ENCODE assay signal across 8 cellular contexts in genomic region chr19:38337360-38337653, GRCh38. TPM values are rescaled to one million over a fixed set of nuclear protein-coding genes. Genes with fewer than 3 reads are reported as not detected.
A peak's percentile ranks its signal among the peaks of the same experiment; 100 is the strongest.
DNase-seq lines count a peak whose midpoint lies in the region; ATAC-seq, FAIRE-seq and TF ChIP-seq lines count a peak whose summit lies in the region.

No MANE protein-coding gene starts in this region.

- H3K27me3 Mint-ChIP-seq in Caco-2 (ENCODE audit: insufficient read depth, unreplicated experiment), result no peaks in the 10 kb centered on the region

- TSS peak; percentile 68 for BruUV-seq in Caco-2 (replicated peaks; lab: Mats Ljungman, UMichigan)

- H3K4me3 ChIP-seq in Caco-2 (ENCODE audit: low read depth, low read length) (peak overlapping the region; percentile 93), OCI-LY1 (ENCODE audit: low read depth, low read length, poor library complexity, severe bottlenecking) (peak overlapping the region; percentile 68), H1 (ENCODE audit: extremely low read depth in 1 of 4, insufficient read depth in 2 of 4, low read depth in 3 of 4, low read length in 4 of 4) (peak overlapping the region; percentile 66 to 86 (median 75)), pancreas (peak overlapping the region in 3 of 4 donors; percentile 56 to 69 (median 59))

- intact Hi-C loops in Caco-2 (cut with micrococcal nuclease; ENCODE audit: unreplicated experiment), result loop anchor here (1.0 to 2.0 kb wide), 2 partner anchors 25 to 431 kb away; partner anchors contain the start of genes SIPA1L3 and WDR87
- intact Hi-C loops in pancreas (cut with DNase I), result no loop called here

- H3K36me3 ChIP-seq in Caco-2 (ENCODE audit: control insufficient read depth, insufficient read depth, low read length) (no peaks in the 10 kb centered on the region), OCI-LY1 (ENCODE audit: insufficient read depth, low read length) (no peaks in the 10 kb centered on the region), H1 (ENCODE audit: control insufficient read depth in 2 of 4, insufficient read depth in 4 of 4, low read length in 3 of 4) (no peaks in the 10 kb centered on the region), pancreas (no peaks in the 10 kb centered on the region)

- H3K4me1 Mint-ChIP-seq in Caco-2 (ENCODE audit: low read depth, unreplicated experiment), result peaks cover 7% of the 10 kb centered on the region

- TF ChIP-seq RAD21 in H1 (IDR thresholded peaks at IDR 0.05 in 1 of 2, conservative IDR thresholded peaks at IDR 0.05 in 1 of 2; ENCODE audit: low read depth in 2 of 2, low read length in 2 of 2), result no peak

- H3K9ac ChIP-seq in OCI-LY1 (ENCODE audit: low read length) (peak overlapping the region; percentile 59), H1 (replicated peaks in 1 of 4; ENCODE audit: extremely low read depth in 1 of 4, low read depth in 3 of 4, low read length in 3 of 4) (peak overlapping the region in 1 of 4 experiments; percentile 1; a peak in 1 of 7 replicates)

- no peaks in the 10 kb centered on the region for H3K9me3 ChIP-seq in Caco-2
- H3K9me3 ChIP-seq in OCI-LY1 (ENCODE audit: low read length), result no peaks in the 10 kb centered on the region
- H3K9me3 ChIP-seq in H1 (ENCODE audit: insufficient read depth in 2 of 2, low read depth in 1 of 2, low read length in 1 of 2), result no peaks in the 10 kb centered on the region
- H3K9me3 ChIP-seq in pancreas, result no peaks in the 10 kb centered on the region

- peak overlapping the region; percentile 62; the same call in 1 of the 2 replicates for H2BK12ac ChIP-seq in H1 (ENCODE audit: low read depth, low read length)

- H3K79me1 ChIP-seq in H1 (ENCODE audit: low read depth, low read length), result no peaks in the 10 kb centered on the region

- no peak for TF ChIP-seq EP300 in H1 (IDR thresholded peaks at IDR 0.05; ENCODE audit: borderline replicate concordance in 1 of 2, low read depth in 2 of 2, low read length in 2 of 2)

- no peaks in the 10 kb centered on the region for H3K9me3 Mint-ChIP-seq in Caco-2 (ENCODE audit: unreplicated experiment)

- H3K4me3 Mint-ChIP-seq in Caco-2 (ENCODE audit: unreplicated experiment), result peak overlapping the region; percentile 93

- H3K56ac ChIP-seq in H1 (replicated peaks; ENCODE audit: insufficient read length, low read depth, low read length), result peak overlapping the region; percentile 34

- H3K79me2 ChIP-seq in OCI-LY1 (ENCODE audit: insufficient read depth, low read length) (no peaks in the 10 kb centered on the region), H1 (ENCODE audit: control insufficient read depth in 1 of 2, insufficient read depth in 2 of 2, low read length in 2 of 2) (no peaks in the 10 kb centered on the region)

- peak overlapping the region; percentile 74 for H3K4me2 ChIP-seq in OCI-LY1 (ENCODE audit: low read length)
- H3K4me2 ChIP-seq in H1 (ENCODE audit: insufficient read depth in 1 of 2, low read depth in 2 of 2, low read length in 2 of 2), result peak overlapping the region; percentile 92 to 96

- no peaks in the 10 kb centered on the region for H3K27me3 ChIP-seq in Caco-2 (replicated peaks; ENCODE audit: control insufficient read depth, insufficient read depth, low read length)
- no peaks in the 10 kb centered on the region for H3K27me3 ChIP-seq in OCI-LY1 (ENCODE audit: insufficient read depth, low read length)
- H3K27me3 ChIP-seq in H1 (replicated peaks in 1 of 4; ENCODE audit: control insufficient read depth in 3 of 4, extremely low read depth in 1 of 4, insufficient read depth in 3 of 4, low read length in 3 of 4), result no peaks in the 10 kb centered on the region
- no peaks in the 10 kb centered on the region for H3K27me3 ChIP-seq in pancreas

- no peak overlapping the region for H2BK120ac ChIP-seq in H1 (replicated peaks; ENCODE audit: low read depth, low read length)

- no peak overlapping the region for H3K23ac ChIP-seq in H1 (ENCODE audit: insufficient read length)

- H3K27ac Mint-ChIP-seq in Caco-2 (ENCODE audit: unreplicated experiment), result peak overlapping the region; percentile 73

- no peak overlapping the region for H3K4ac ChIP-seq in H1 (replicated peaks; ENCODE audit: insufficient read length, low read depth, low read length)

- no peak overlapping the region for H2AK5ac ChIP-seq in H1 (ENCODE audit: low read depth, low read length)

- H2BK20ac ChIP-seq in H1 (ENCODE audit: low read length), result no peak overlapping the region

- peaks cover 15% of the 10 kb centered on the region for H3K36me3 Mint-ChIP-seq in Caco-2 (ENCODE audit: insufficient read depth, unreplicated experiment)

- TF ChIP-seq CTCF in Caco-2 (IDR thresholded peaks at IDR 0.05; ENCODE audit: insufficient read depth in 1 of 2, low read depth in 1 of 2, low read length in 1 of 2, severe bottlenecking in 1 of 2, unreplicated experiment in 1 of 2) (no peak), OCI-LY1 (IDR thresholded peaks at IDR 0.05; ENCODE audit: low read length) (no peak), H1 (IDR thresholded peaks at IDR 0.05; ENCODE audit: control extremely low read depth in 1 of 3, insufficient read depth in 1 of 3, low read depth in 1 of 3, low read length in 3 of 3) (no peak), pancreas (IDR thresholded peaks at IDR 0.05) (no peak)

- 65% methylated on average over 10 of the region's 10 CpGs; no CpG with 5 or more reads in 1 of the 2 experiments for WGBS in H1 (ENCODE audit: extremely low coverage in 1 of 2, insufficient coverage in 1 of 2, insufficient read length in 1 of 2, insufficient replicate concordance in 2 of 2, low coverage in 1 of 2, low lambda C conversion rate in 2 of 2, missing lambda C conversion rate in 1 of 2), 2 experiments
- 41 to 48% methylated on average over 10 of the region's 10 CpGs for WGBS in pancreas, 2 donors

- no peak overlapping the region for H3K14ac ChIP-seq in H1 (ENCODE audit: insufficient read length)

- H2AFZ ChIP-seq in OCI-LY1 (ENCODE audit: low read length) (no peak overlapping the region), H1 (ENCODE audit: low read length) (peak overlapping the region; percentile 76; the same call in 1 of the 2 replicates)

- POLR2A ChIA-PET in Caco-2 (lab: Charles Lee) (interaction anchor here (0.6 to 2.1 kb wide), 3 partner anchors 37 to 73 kb away, joined by 6 to 7 read pairs (median 7); partner anchors contain the start of genes PSMD8 and SPINT2), H1 (lab: Charles Lee; ENCODE audit: partially characterized antibody) (interaction anchor here (1.2 to 2.0 kb wide), 2 partner anchors 14 to 18 kb away, joined by 3 to 6 read pairs; no protein-coding TSS in a partner anchor)

- no peak overlapping the region; the same call in 1 of the 2 replicates for H2BK5ac ChIP-seq in H1 (ENCODE audit: low read depth, low read length)

- peak overlapping the region; percentile 100 for H2BK15ac ChIP-seq in H1 (ENCODE audit: low read length)

- no peak for FAIRE-seq in H1 (lab: Jason Lieb, UNC)
- no peak for FAIRE-seq in pancreas (lab: Jason Lieb, UNC)

- peaks cover 12% of the 10 kb centered on the region for H3K23me2 ChIP-seq in H1 (ENCODE audit: low read depth, low read length)

- no peak overlapping the region for H4K8ac ChIP-seq in H1 (ENCODE audit: extremely low read depth, insufficient read depth, low read length)

- H4K20me1 ChIP-seq in OCI-LY1 (ENCODE audit: insufficient read depth, low read length) (no peaks in the 10 kb centered on the region), H1 (replicated peaks in 1 of 2; ENCODE audit: control insufficient read depth in 1 of 2, insufficient read depth in 2 of 2, low read length in 2 of 2) (no peaks in the 10 kb centered on the region)

- no peak for DNase-seq in Caco-2
- DNase-seq in H1 (ENCODE audit: low read depth in 1 of 2, low spot score in 2 of 2), result no peak
- DNase-seq in pancreas, result no peak
- DNase-seq in SW480 (ENCODE audit: low spot score), result no peak
- DNase-seq in NCI-H345 treated with DMSO at 0.1 percent for 48 hours (lab: John Stamatoyannopoulos, UW; ENCODE audit: unreplicated experiment), result no peak

- peak overlapping the region; percentile 62 for H4K91ac ChIP-seq in H1 (replicated peaks; ENCODE audit: insufficient read length, low read length)

- H4K5ac ChIP-seq in H1 (ENCODE audit: insufficient read length, low read depth, low read length), result peak overlapping the region; percentile 47

- no peaks in the 10 kb centered on the region for H3K9me2 ChIP-seq in OCI-LY1 (ENCODE audit: low read depth, low read length)

- H3K18ac ChIP-seq in H1 (ENCODE audit: extremely low read depth, low read length), result peak overlapping the region; percentile 75; the same call in 1 of the 2 replicates

- no peak for ATAC-seq in pancreas
- ATAC-seq in HG02678 (IDR thresholded peaks at IDR 0.05; ENCODE audit: unreplicated experiment), result no peak
- no peak for ATAC-seq in HG03521 (IDR thresholded peaks at IDR 0.05; ENCODE audit: unreplicated experiment)

- H3K4me1 ChIP-seq in Caco-2 (peaks cover 21% of the 10 kb centered on the region), OCI-LY1 (ENCODE audit: insufficient read depth, low read length, severe bottlenecking) (peaks cover 9% of the 10 kb centered on the region), H1 (replicated peaks in 1 of 4; ENCODE audit: control insufficient read depth in 3 of 4, insufficient read depth in 4 of 4, low read length in 3 of 4) (peaks cover 0 to 5% (median 4%) of the 10 kb centered on the region in 4 experiments; a peak in 5 of 7 replicates), pancreas (no peaks in the 10 kb centered on the region)

- no peaks in the 10 kb centered on the region for H3F3A ChIP-seq in OCI-LY1 (ENCODE audit: insufficient read depth, low read length)

- CTCF ChIA-PET in Caco-2 (lab: Charles Lee), result interaction anchor here (1.0 to 1.2 kb wide), 3 partner anchors 24 to 66 kb away, joined by 3 to 9 read pairs (median 7); partner anchors contain the start of genes FAM98C and PSMD8
- CTCF ChIA-PET in H1 (lab: Charles Lee; ENCODE audit: partially characterized antibody), result interaction anchor here (0.6 to 2.5 kb wide), 6 partner anchors 9 to 113 kb away, joined by 3 to 7 read pairs (median 3); no protein-coding TSS in a partner anchor

- H3K27ac ChIP-seq in OCI-LY1 (ENCODE audit: low read depth, low read length, poor library complexity, severe bottlenecking), result peak overlapping the region; percentile 10
- no peak overlapping the region for H3K27ac ChIP-seq in H1 (ENCODE audit: low read depth, low read length)
- peak overlapping the region in 3 of 4 donors; percentile 22 to 91 (median 68) for H3K27ac ChIP-seq in pancreas

- TF ChIP-seq POLR2A in H1 (IDR thresholded peaks at IDR 0.05; ENCODE audit: control extremely low read depth in 1 of 2, low read depth in 2 of 2, low read length in 2 of 2), result no peak

RNA-seq across cellular contexts. Expression of gene CATSPERG, which starts 1.7 kb away (rescaled TPM):
- total RNA-seq in Caco-2 (2022) (12.4 and 14.0 TPM in 2 replicates), pancreas (1 to 10 TPM; 1.0 to 4.7 (median 2.8) TPM)
- 2.8 and 3.1 TPM in 2 replicates for total RNA-seq in H1 (2021; fragmentation: NEBNext Ultra II Directional; extraction: Animal tissue kit (Norgen Biotek cat#: 25700))
- polyA plus RNA-seq in H1 (2011; rRNA removed) (1.4 and 2.6 TPM in 2 replicates), pancreas (1 to 10 TPM; 3.1 to 6.9 TPM)
- polyA plus RNA-seq in H1 (2011; cell fraction: cytosol; rRNA removed), result 1.9 TPM
- 5.8 TPM for polyA plus RNA-seq in H1 (2011; cell fraction: nucleus; rRNA removed)
- polyA plus RNA-seq in H1 (2012, experiment 1 of 2), result 0.83 to 2.1 TPM (median 1.4 TPM) in 4 replicates
- polyA plus RNA-seq in H1 (2012, experiment 2 of 2), result 0.98 TPM
- 0.79 TPM for polyA plus RNA-seq in H1 (2013, experiment 1 of 2)
- 0.68 TPM for polyA plus RNA-seq in H1 (2013, experiment 2 of 2)
- polyA minus RNA-seq in H1 (2011; rRNA and poly(A)+ RNA removed), result 3.8 and 4.3 TPM in 2 replicates
- 1.5 TPM for polyA minus RNA-seq in H1 (2011; cell fraction: cytosol; rRNA and poly(A)+ RNA removed)
- polyA minus RNA-seq in H1 (2011; cell fraction: nucleus; rRNA and poly(A)+ RNA removed), result 8.6 TPM

RNA-seq across cellular contexts. Expression of gene KCNK6, which starts 17.7 kb away (rescaled TPM):
- 6.1 and 7.8 TPM in 2 replicates for total RNA-seq in Caco-2 (2022)
- total RNA-seq in H1 (2021; fragmentation: NEBNext Ultra II Directional; extraction: Animal tissue kit (Norgen Biotek cat#: 25700)), result 13.3 and 14.1 TPM in 2 replicates
- 10.6 TPM in 2 replicates for polyA plus RNA-seq in H1 (2011; rRNA removed)
- 10.2 TPM for polyA plus RNA-seq in H1 (2011; cell fraction: cytosol; rRNA removed)
- 16.6 TPM for polyA plus RNA-seq in H1 (2011; cell fraction: nucleus; rRNA removed)
- polyA plus RNA-seq in H1 (2012, experiment 1 of 2), result 12.4 to 15.5 TPM (median 13.6 TPM) in 4 replicates
- polyA plus RNA-seq in H1 (2012, experiment 2 of 2), result 6.3 TPM
- polyA plus RNA-seq in H1 (2013, experiment 1 of 2), result 17.4 TPM
- polyA plus RNA-seq in H1 (2013, experiment 2 of 2), result 18.2 TPM
- 7.4 and 8.1 TPM in 2 replicates for polyA minus RNA-seq in H1 (2011; rRNA and poly(A)+ RNA removed)
- polyA minus RNA-seq in H1 (2011; cell fraction: cytosol; rRNA and poly(A)+ RNA removed), result 6.5 TPM
- 11.0 TPM for polyA minus RNA-seq in H1 (2011; cell fraction: nucleus; rRNA and poly(A)+ RNA removed)
- total RNA-seq in pancreas, result 1 to 10 TPM; 5.0 to 8.7 (median 6.5) TPM
- polyA plus RNA-seq in pancreas, result 1 to 10 TPM; 3.9 to 9.5 TPM

RNA-seq across cellular contexts. Expression of gene YIF1B, which starts 21.6 kb away (rescaled TPM):
- total RNA-seq in Caco-2 (2022) (61.7 and 66.7 TPM in 2 replicates), pancreas (10 to 100 TPM in 3 of 6 donors, 1 to 10 TPM in 3; 6.9 to 18.2 (median 11.3) TPM)
- total RNA-seq in H1 (2021; fragmentation: NEBNext Ultra II Directional; extraction: Animal tissue kit (Norgen Biotek cat#: 25700)), result 89.6 and 94.3 TPM in 2 replicates
- polyA plus RNA-seq in H1 (2011; rRNA removed) (305 and 441 TPM in 2 replicates), pancreas (10 to 100 TPM; 30.9 to 32.3 TPM)
- 247 TPM for polyA plus RNA-seq in H1 (2011; cell fraction: cytosol; rRNA removed)
- 210 TPM for polyA plus RNA-seq in H1 (2011; cell fraction: nucleus; rRNA removed)
- polyA plus RNA-seq in H1 (2012, experiment 1 of 2), result 79.2 to 125 TPM (median 115 TPM) in 4 replicates
- 162 TPM for polyA plus RNA-seq in H1 (2012, experiment 2 of 2)
- polyA plus RNA-seq in H1 (2013, experiment 1 of 2), result 131 TPM
- 143 TPM for polyA plus RNA-seq in H1 (2013, experiment 2 of 2)
- polyA minus RNA-seq in H1 (2011; rRNA and poly(A)+ RNA removed), result 72.3 and 89.1 TPM in 2 replicates
- 69.9 TPM for polyA minus RNA-seq in H1 (2011; cell fraction: cytosol; rRNA and poly(A)+ RNA removed)
- 41.8 TPM for polyA minus RNA-seq in H1 (2011; cell fraction: nucleus; rRNA and poly(A)+ RNA removed)

RNA-seq across cellular contexts. Expression of gene C19orf33, which starts 33.3 kb away (rescaled TPM):
- total RNA-seq in Caco-2 (2022), result 12.7 and 18.6 TPM in 2 replicates
- total RNA-seq in H1 (2021; fragmentation: NEBNext Ultra II Directional; extraction: Animal tissue kit (Norgen Biotek cat#: 25700)), result 4.4 and 6.0 TPM in 2 replicates
- polyA plus RNA-seq in H1 (2011; rRNA removed), result 36.0 and 44.3 TPM in 2 replicates
- 32.9 TPM for polyA plus RNA-seq in H1 (2011; cell fraction: cytosol; rRNA removed)
- polyA plus RNA-seq in H1 (2011; cell fraction: nucleus; rRNA removed), result 24.1 TPM
- polyA plus RNA-seq in H1 (2012, experiment 1 of 2), result 11.6 to 31.5 TPM (median 25.3 TPM) in 4 replicates
- polyA plus RNA-seq in H1 (2012, experiment 2 of 2), result 16.5 TPM
- polyA plus RNA-seq in H1 (2013, experiment 1 of 2), result 14.7 TPM
- 15.8 TPM for polyA plus RNA-seq in H1 (2013, experiment 2 of 2)
- 0.82 and 2.2 TPM in 2 replicates for polyA minus RNA-seq in H1 (2011; rRNA and poly(A)+ RNA removed)
- 4.8 TPM for polyA minus RNA-seq in H1 (2011; cell fraction: cytosol; rRNA and poly(A)+ RNA removed)
- polyA minus RNA-seq in H1 (2011; cell fraction: nucleus; rRNA and poly(A)+ RNA removed), result 7.6 TPM
- total RNA-seq in pancreas, result 1 to 10 TPM in 5 of 6 donors, under 1 TPM in 1; 0.59 to 6.7 (median 3.0) TPM
- 10 to 100 TPM; 13.1 to 19.4 TPM for polyA plus RNA-seq in pancreas

RNA-seq across cellular contexts. Expression of gene PSMD8, which starts 37.1 kb away (rescaled TPM):
- total RNA-seq in Caco-2 (2022) (264 and 274 TPM in 2 replicates), pancreas (10 to 100 TPM; 45.0 to 71.3 (median 58.7) TPM)
- 170 and 183 TPM in 2 replicates for total RNA-seq in H1 (2021; fragmentation: NEBNext Ultra II Directional; extraction: Animal tissue kit (Norgen Biotek cat#: 25700))
- polyA plus RNA-seq in H1 (2011; rRNA removed) (410 and 486 TPM in 2 replicates), pancreas (10 to 100 TPM; 25.3 to 76.0 TPM)
- 380 TPM for polyA plus RNA-seq in H1 (2011; cell fraction: cytosol; rRNA removed)
- polyA plus RNA-seq in H1 (2011; cell fraction: nucleus; rRNA removed), result 266 TPM
- polyA plus RNA-seq in H1 (2012, experiment 1 of 2), result 152 to 242 TPM (median 222 TPM) in 4 replicates
- polyA plus RNA-seq in H1 (2012, experiment 2 of 2), result 239 TPM
- polyA plus RNA-seq in H1 (2013, experiment 1 of 2), result 138 TPM
- polyA plus RNA-seq in H1 (2013, experiment 2 of 2), result 143 TPM
- polyA minus RNA-seq in H1 (2011; rRNA and poly(A)+ RNA removed), result 235 and 279 TPM in 2 replicates
- polyA minus RNA-seq in H1 (2011; cell fraction: cytosol; rRNA and poly(A)+ RNA removed), result 103 TPM
- 69.3 TPM for polyA minus RNA-seq in H1 (2011; cell fraction: nucleus; rRNA and poly(A)+ RNA removed)
